In genomic region chrX:2694868-2695267, GRCh38 we compare ENCODE assay signal across 10 cellular contexts. TPM values are rescaled to one million over a fixed set of nuclear protein-coding genes. Genes with fewer than 3 reads are reported as not detected.
DNase-seq lines count a peak whose midpoint lies in the region; ATAC-seq and TF ChIP-seq lines count a peak whose summit lies in the region.
"Had no signal": no experiment of that assay in that cellular context is flagged by ENCODE, and none has a peak within 500 bp of the region (broad histone marks: within the 10 kb centered on the region; RNA-seq: fewer than 3 reads in every experiment).

No MANE protein-coding gene starts in this region.

- peak overlapping the region; percentile 70 for H3K27ac Mint-ChIP-seq in CD8-positive, alpha-beta T cell

- H3K9me3 ChIP-seq in CD8-positive, alpha-beta T cell (ENCODE audit: low read length), result no peaks in the 10 kb centered on the region
- H3K9me3 ChIP-seq in RWPE2 (ENCODE audit: severe bottlenecking) (no peaks in the 10 kb centered on the region), gastrocnemius medialis (no peaks in the 10 kb centered on the region)

- TF ChIP-seq CTCF in CD8-positive, alpha-beta T cell (IDR thresholded peaks at IDR 0.05), result no peak
- no peak for TF ChIP-seq CTCF in RWPE2 (IDR thresholded peaks at IDR 0.05; ENCODE audit: poor library complexity, severe bottlenecking)
- TF ChIP-seq CTCF in gastrocnemius medialis (IDR thresholded peaks at IDR 0.05 in 4 of 5, conservative IDR thresholded peaks at IDR 0.05 in 1 of 5), result no peak

- H3K27me3 Mint-ChIP-seq in CD8-positive, alpha-beta T cell (ENCODE audit: low read depth), result no peaks in the 10 kb centered on the region

- H3K36me3 ChIP-seq in CD8-positive, alpha-beta T cell (ENCODE audit: insufficient read depth, low read length), result no peaks in the 10 kb centered on the region
- H3K36me3 ChIP-seq in RWPE2 (ENCODE audit: low read depth), result peaks cover 13% of the 10 kb centered on the region
- H3K36me3 ChIP-seq in gastrocnemius medialis, result no peaks in the 10 kb centered on the region

- POLR2A ChIA-PET in CD8-positive, alpha-beta T cell (lab: Charles Lee), result no interaction called here

- H3K27me3 ChIP-seq in CD8-positive, alpha-beta T cell (ENCODE audit: insufficient read depth, low read length), result no peaks in the 10 kb centered on the region
- H3K27me3 ChIP-seq in RWPE2 (ENCODE audit: insufficient read depth, poor library complexity, severe bottlenecking), result no peaks in the 10 kb centered on the region
- H3K27me3 ChIP-seq in gastrocnemius medialis, result no peaks in the 10 kb centered on the region

- peak overlapping the region; percentile 33 for H3K4me3 Mint-ChIP-seq in CD8-positive, alpha-beta T cell

- in situ Hi-C loops in gastrocnemius medialis (cut with MboI; ENCODE audit: low sequenced_read_pairs in 4 of 4), result no loop called here

- intact Hi-C loops in CD8-positive, alpha-beta T cell (cut with DNase I, micrococcal nuclease), result loop anchor here (5.0 to 10.0 kb wide), 7 partner anchors 63 to 1303 kb away; partner anchors contain the start of genes P2RY8 (in 1 of the 2), PRKX (in 1 of the 2) and SLC25A6 (in 1 of the 2)
- intact Hi-C loops in gastrocnemius medialis (cut with DNase I; ENCODE audit: low total_unique reads), result loop anchor here (5.0 kb wide), 2 partner anchors 193 to 1243 kb away; partner anchors contain the start of genes ASMTL, DHRSX and ZBED1

- H3K4me1 ChIP-seq in CD8-positive, alpha-beta T cell (ENCODE audit: insufficient read depth, low read length), result peaks cover 75% of the 10 kb centered on the region
- H3K4me1 ChIP-seq in RWPE2 (ENCODE audit: insufficient read depth, poor library complexity, severe bottlenecking), result peaks cover 48% of the 10 kb centered on the region
- H3K4me1 ChIP-seq in gastrocnemius medialis, result peaks cover 61 to 65% of the 10 kb centered on the region in 2 donors

- H3K9me3 Mint-ChIP-seq in CD8-positive, alpha-beta T cell, result peaks cover 2% of the 10 kb centered on the region

- ATAC-seq in CD8-positive, alpha-beta T cell, result no peak
- no peak for ATAC-seq in RWPE2 (ENCODE audit: low read depth)
- no peak for ATAC-seq in gastrocnemius medialis
- no peak for ATAC-seq in HG03565 (IDR thresholded peaks at IDR 0.05; ENCODE audit: unreplicated experiment)
- no peak for ATAC-seq in GM21723 (IDR thresholded peaks at IDR 0.05; ENCODE audit: unreplicated experiment)
- ATAC-seq: esophagus mucosa had no signal

- H3K27ac ChIP-seq in CD8-positive, alpha-beta T cell (ENCODE audit: low read depth, low read length), result no peak overlapping the region
- H3K27ac ChIP-seq in RWPE2 (ENCODE audit: poor library complexity, severe bottlenecking), result peak overlapping the region; percentile 96
- peak overlapping the region in 3 of 4 donors; percentile 0 to 95 (median 88) for H3K27ac ChIP-seq in gastrocnemius medialis

- no peak overlapping the region for H3K4me3 ChIP-seq in CD8-positive, alpha-beta T cell (ENCODE audit: low read depth, low read length)
- H3K4me3 ChIP-seq in RWPE2 (ENCODE audit: severe bottlenecking) (no peak overlapping the region), gastrocnemius medialis (no peak overlapping the region)

- H3K4me1 Mint-ChIP-seq in CD8-positive, alpha-beta T cell (ENCODE audit: low read depth), result peaks cover 74% of the 10 kb centered on the region

- no peak for TF ChIP-seq POLR2A in gastrocnemius medialis (IDR thresholded peaks at IDR 0.05)

- DNase-seq in CD8-positive, alpha-beta T cell, result no peak
- no peak for DNase-seq in RWPE2 (ENCODE audit: low spot score)
- DNase-seq in fibroblast of peridontal ligament (ENCODE audit: extremely low read depth), result peak; percentile 45
- DNase-seq in gastrocnemius medialis, result no peak
- DNase-seq in GDM1 (lab: John Stamatoyannopoulos, UW), result no peak
- DNase-seq: NCI-H2171 had no signal

- CTCF ChIA-PET in CD8-positive, alpha-beta T cell (lab: Charles Lee), result no interaction called here

- peaks cover 9% of the 10 kb centered on the region for H3K36me3 Mint-ChIP-seq in CD8-positive, alpha-beta T cell

RNA-seq across cellular contexts. Expression of gene CD99, which starts 3.8 kb away (rescaled TPM):
- 100 to 1,000 TPM; 114 to 120 TPM for total RNA-seq in CD8-positive, alpha-beta T cell
- total RNA-seq in gastrocnemius medialis, result 100 to 1,000 TPM; 110 to 207 (median 133) TPM

RNA-seq across cellular contexts. Expression of gene XG, which starts 57.0 kb away (rescaled TPM):
- total RNA-seq in CD8-positive, alpha-beta T cell, result not detected
- total RNA-seq in gastrocnemius medialis, result 1 to 10 TPM in 3 of 4 donors, under 1 TPM in 1; 0.97 to 2.4 (median 1.9) TPM
- total RNA-seq: Daoy had no signal
